Comparison of ENCODE assay signal across 22 cellular contexts in genomic region chr11:126522152-126522551, GRCh38.
"Had no signal": no experiment of that assay in that cellular context is flagged by ENCODE, and none has a peak within 500 bp of the region (broad histone marks: within the 10 kb centered on the region; RNA-seq: fewer than 3 reads in every experiment).

No MANE protein-coding gene starts in this region.

- FAIRE-seq: endothelial cell of umbilical vein, islet of Langerhans, urothelium cell line had no signal

- ATAC-seq: esophagus mucosa; gastroesophageal sphincter; right cardiac atrium; stimulated activated effector memory CD8-positive, alpha-beta T cell treated with anti-CD3 and anti-CD28 coated beads, Interleukin-12 subunit alpha, Interleukin-12 subunit beta, amount 100 ng/mL, for 72 hours; stimulated activated naive CD8-positive, alpha-beta T cell treated with anti-CD3 and anti-CD28 coated beads, Interleukin-15, amount 100 ng/mL, for 72 hours had no signal

- DNase-seq: activated CD4-positive, alpha-beta T cell treated with anti-CD3 and anti-CD28 coated beads for 1 hour; activated gamma-delta T cell treated with Interleukin-2 at 50 U/mL for 16 hours; activated T-cell treated with anti-CD3 and anti-CD28 coated beads, Interleukin-2, amount 50 U/mL, for 1 hour; anterior cingulate cortex; dermis blood vessel endothelial cell; effector CD8-positive, alpha-beta T cell; head of caudate nucleus; hypothalamus; mesenchymal stem cell; nephron progenitor cell; right cardiac atrium; stimulated activated CD4-positive, alpha-beta T cell treated with anti-CD3 and anti-CD28 coated beads, Interleukin-2, amount 100 ng/mL, for 24 hours; stimulated activated naive CD8-positive, alpha-beta T cell treated with anti-CD3 and anti-CD28 coated beads, Interleukin-15, amount 100 ng/mL, for 72 hours; tibial artery had no signal

- H3K9ac ChIP-seq: parathyroid adenoma had no signal

- H2AFZ ChIP-seq: parathyroid adenoma had no signal

- H3K27ac ChIP-seq: gastroesophageal sphincter, parathyroid adenoma, skin epidermis, tibial artery had no signal

- H3K36me3 ChIP-seq: gastroesophageal sphincter, tibial artery had no signal

- H3K9me3 ChIP-seq: gastroesophageal sphincter, tibial artery had no signal

- H3K4me1 ChIP-seq: gastroesophageal sphincter, parathyroid adenoma, tibial artery had no signal

- H3K79me2 ChIP-seq: parathyroid adenoma had no signal

- H3K4me3 ChIP-seq: gastroesophageal sphincter, skin epidermis, tibial artery had no signal
